Comparison of ENCODE assay signal across 8 cellular contexts in the genomic region with DNA sequence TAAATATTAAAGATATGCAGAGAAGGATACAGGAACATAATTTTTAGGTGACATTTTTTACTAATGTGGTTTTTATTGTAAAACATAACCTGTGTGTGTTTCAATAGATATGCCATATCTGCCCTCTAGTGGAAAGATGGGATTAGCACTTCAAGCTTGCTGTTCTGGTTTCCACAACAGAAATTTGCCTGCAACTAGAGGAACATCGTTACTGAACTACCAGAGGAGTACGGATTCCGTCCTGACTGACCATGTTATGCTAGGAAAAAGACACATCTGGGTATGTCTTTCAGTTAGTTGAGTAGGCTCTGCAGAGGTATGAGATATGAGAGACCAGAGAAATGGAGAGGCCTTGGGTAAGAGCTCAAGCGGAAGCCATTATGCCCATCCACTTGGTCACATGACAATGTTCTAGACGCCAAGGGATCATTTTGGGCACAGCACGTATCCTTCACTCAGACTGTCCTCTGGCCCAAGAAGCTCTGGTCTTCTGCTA.
DNase-seq lines count a peak whose midpoint lies in the region; ATAC-seq, FAIRE-seq and TF ChIP-seq lines count a peak whose summit lies in the region.

No MANE protein-coding gene starts in this region.

- no peak for FAIRE-seq in GM12892 (lab: Jason Lieb, UNC)

- peak; percentile 72 for ATAC-seq in GM19324 (IDR thresholded peaks at IDR 0.05; ENCODE audit: low FRiP score, unreplicated experiment)
- ATAC-seq in HG03159 (IDR thresholded peaks at IDR 0.05; ENCODE audit: unreplicated experiment): peak; percentile 94
- peak; percentile 78 for ATAC-seq in activated CD8-positive, alpha-beta T cell treated with anti-CD3 and anti-CD28 coated beads for 36 hours
- no peak for ATAC-seq in gastroesophageal sphincter

- H3K9me3 ChIP-seq in gastroesophageal sphincter (no peaks in the 10 kb centered on the region), parathyroid adenoma (ENCODE audit: control insufficient read depth, low read length) (no peaks in the 10 kb centered on the region)

- H3K27me3 ChIP-seq in gastroesophageal sphincter: no peaks in the 10 kb centered on the region
- H3K27me3 ChIP-seq in parathyroid adenoma (ENCODE audit: control insufficient read depth, insufficient read depth, low read length): no peaks in the 10 kb centered on the region

- H3K4me3 ChIP-seq in gastroesophageal sphincter (no peak overlapping the region), parathyroid adenoma (ENCODE audit: low read depth, low read length) (no peak overlapping the region)

- TF ChIP-seq POLR2A in gastroesophageal sphincter (IDR thresholded peaks at IDR 0.05) (no peak), GM12892 (IDR thresholded peaks at IDR 0.05; ENCODE audit: low read depth, low read length) (no peak)

- H3K36me3 ChIP-seq in gastroesophageal sphincter: no peaks in the 10 kb centered on the region
- no peaks in the 10 kb centered on the region for H3K36me3 ChIP-seq in parathyroid adenoma (ENCODE audit: control insufficient read depth, insufficient read depth, low read length)

- H3K4me1 ChIP-seq in gastroesophageal sphincter (no peaks in the 10 kb centered on the region), parathyroid adenoma (no peaks in the 10 kb centered on the region)

- H3K79me2 ChIP-seq in parathyroid adenoma: no peaks in the 10 kb centered on the region

- no peaks in the 10 kb centered on the region for H3K36me3 Mint-ChIP-seq in activated CD8-positive, alpha-beta T cell treated with anti-CD3 and anti-CD28 coated beads for 36 hours (ENCODE audit: low read depth)

- peak overlapping the region; percentile 50 for H3K4me3 Mint-ChIP-seq in activated CD8-positive, alpha-beta T cell treated with anti-CD3 and anti-CD28 coated beads for 36 hours

- peak overlapping the region; percentile 36 for H3K4me2 ChIP-seq in parathyroid adenoma (ENCODE audit: low read length)

- peak overlapping the region; percentile 41 for H3K27ac Mint-ChIP-seq in activated CD8-positive, alpha-beta T cell treated with anti-CD3 and anti-CD28 coated beads for 36 hours

- POLR2A ChIA-PET in activated CD8-positive, alpha-beta T cell treated with anti-CD3 and anti-CD28 coated beads for 36 hours (lab: Charles Lee): interaction anchor here (0.6 kb wide), 1 partner anchor 1022 kb away, joined by 3 read pairs; no protein-coding TSS in a partner anchor

- no peak overlapping the region for H3K9ac ChIP-seq in parathyroid adenoma

- intact Hi-C loops in activated CD8-positive, alpha-beta T cell treated with anti-CD3 and anti-CD28 coated beads for 36 hours (cut with micrococcal nuclease): loop anchor here (2.0 to 5.0 kb wide), 3 partner anchors 79 to 553 kb away; no protein-coding TSS in a partner anchor

- H2AFZ ChIP-seq in parathyroid adenoma: peak overlapping the region; percentile 39

- no peak for TF ChIP-seq EP300 in gastroesophageal sphincter (IDR thresholded peaks at IDR 0.05)

- 14 to 26% methylated on average over 4 to 6 of the region's 6 CpGs for WGBS in gastroesophageal sphincter (ENCODE audit: low coverage in 1 of 2), 2 donors

- peak; percentile 25 for DNase-seq in DMS79 (lab: John Stamatoyannopoulos, UW)
- peak; percentile 58 for DNase-seq in NCI-H2171 (lab: John Stamatoyannopoulos, UW)
- peak; percentile 27 for DNase-seq in activated CD8-positive, alpha-beta T cell treated with anti-CD3 and anti-CD28 coated beads for 36 hours
- DNase-seq in GM12892 (ENCODE audit: insufficient read length): no peak

- H3K27me3 Mint-ChIP-seq in activated CD8-positive, alpha-beta T cell treated with anti-CD3 and anti-CD28 coated beads for 36 hours: peaks cover 12% of the 10 kb centered on the region

- peaks cover 3% of the 10 kb centered on the region for H3K4me1 Mint-ChIP-seq in activated CD8-positive, alpha-beta T cell treated with anti-CD3 and anti-CD28 coated beads for 36 hours (ENCODE audit: low read depth)

- no peaks in the 10 kb centered on the region for H3K9me3 Mint-ChIP-seq in activated CD8-positive, alpha-beta T cell treated with anti-CD3 and anti-CD28 coated beads for 36 hours

- TF ChIP-seq CTCF in activated CD8-positive, alpha-beta T cell treated with anti-CD3 and anti-CD28 coated beads for 36 hours (IDR thresholded peaks at IDR 0.05): peak; percentile 86
- peak; percentile 50 to 71 (median 57) for TF ChIP-seq CTCF in gastroesophageal sphincter (IDR thresholded peaks at IDR 0.05)
- peak; percentile 55 for TF ChIP-seq CTCF in parathyroid adenoma (IDR thresholded peaks at IDR 0.05)

- H3K27ac ChIP-seq in gastroesophageal sphincter (no peak overlapping the region), parathyroid adenoma (no peak overlapping the region)

- CTCF ChIA-PET in activated CD8-positive, alpha-beta T cell treated with anti-CD3 and anti-CD28 coated beads for 36 hours (lab: Charles Lee): interaction anchor here (0.5 to 4.3 kb wide), 36 partner anchors 8 to 568 kb away, joined by 3 to 44 read pairs (median 4); partner anchors contain the start of genes C18orf54, POLI and STARD6
